In genomic region chr10:101887762-101888161, GRCh38 we compare ENCODE assay signal across 27 cellular contexts.
"Had no signal": no experiment of that assay in that cellular context is flagged by ENCODE, and none has a peak within 500 bp of the region (broad histone marks: within the 10 kb centered on the region; RNA-seq: fewer than 3 reads in every experiment).

No MANE protein-coding gene starts in this region.

- H3K27ac Mint-ChIP-seq: activated CD4-positive, alpha-beta memory T cell treated with anti-CD3 and anti-CD28 coated beads for 36 hours; activated CD4-positive, alpha-beta T cell treated with anti-CD3 and anti-CD28 coated beads, Interleukin-2, amount 10 ng/mL, durations not matched to agents 24 days and 14 days; activated naive CD4-positive, alpha-beta T cell treated with anti-CD3 and anti-CD28 coated beads for 36 hours; activated naive CD8-positive, alpha-beta T cell treated with anti-CD3 and anti-CD28 coated beads for 36 hours; activated T-helper 1 cell treated with anti-CD3 and anti-CD28 coated beads, Interleukin-12 subunit alpha, Interleukin-12 subunit beta, Interleukin-2, Interleukin-4 antibody, amounts not matched to agents 30 ng/mL and 10 ng/mL and 1 ng/mL, durations not matched to agents 14 hours and 24 hours and 36 hours; natural killer cell treated with Interleukin-12 subunit alpha and Interleukin-12 subunit beta and Interleukin-15 and Interleukin-18, amount 100 ng/mL, for 72 hours; T-helper 17 cell had no signal

- H3K9me3 ChIP-seq: esophagus muscularis mucosa, right lobe of liver, suprapubic skin, tibial artery, upper lobe of right lung had no signal

- H3K27me3 Mint-ChIP-seq: activated CD4-positive, alpha-beta memory T cell treated with anti-CD3 and anti-CD28 coated beads for 36 hours; activated CD4-positive, alpha-beta T cell treated with anti-CD3 and anti-CD28 coated beads, Interleukin-2, amount 10 ng/mL, durations not matched to agents 24 days and 14 days; activated naive CD8-positive, alpha-beta T cell treated with anti-CD3 and anti-CD28 coated beads for 36 hours; dendritic cell treated with granulocyte-macrophage colony-stimulating factor and Interleukin-4, amounts not matched to agents 40 ng/mL and 50 ng/mL, for 4 days; natural killer cell treated with Interleukin-12 subunit alpha and Interleukin-12 subunit beta and Interleukin-15 and Interleukin-18, amount 100 ng/mL, for 72 hours; T-helper 17 cell had no signal

- H3K4me1 Mint-ChIP-seq: activated CD4-positive, alpha-beta T cell treated with anti-CD3 and anti-CD28 coated beads, Interleukin-2, amount 10 ng/mL, durations not matched to agents 24 days and 14 days had no signal

- H3K36me3 Mint-ChIP-seq: natural killer cell treated with Interleukin-12 subunit alpha and Interleukin-12 subunit beta and Interleukin-15 and Interleukin-18, amount 100 ng/mL, for 72 hours had no signal

- H2AFZ ChIP-seq: hepatocyte had no signal

- H3K27me3 ChIP-seq: esophagus muscularis mucosa, hepatocyte, right lobe of liver, suprapubic skin, tibial artery, upper lobe of right lung had no signal

- DNase-seq: activated CD4-positive, alpha-beta memory T cell treated with anti-CD3 and anti-CD28 coated beads for 36 hours; activated CD4-positive, alpha-beta T cell treated with anti-CD3 and anti-CD28 coated beads, Interleukin-2, amount 10 ng/mL, durations not matched to agents 24 days and 14 days; activated CD4-positive, CD25-positive, alpha-beta regulatory T cell treated with anti-CD3 and anti-CD28 coated beads, Interleukin-2, amount 50 U/mL, for 72 hours; activated CD8-positive, alpha-beta memory T cell treated with anti-CD3 and anti-CD28 coated beads, Interleukin-2, amount 50 U/mL, for 4 hours; activated effector memory CD4-positive, alpha-beta T cell treated with anti-CD3 and anti-CD28 coated beads, Interleukin-2, amount 50 U/mL, for 16 hours; activated naive CD4-positive, alpha-beta T cell treated with anti-CD3 and anti-CD28 coated beads for 36 hours; activated naive CD8-positive, alpha-beta T cell treated with anti-CD3 and anti-CD28 coated beads for 36 hours; activated T-cell treated with anti-CD3 and anti-CD28 coated beads, Interleukin-2, amount 50 U/mL, for 1 hour; amniotic stem cell; central memory CD4-positive, alpha-beta T cell; effector CD4-positive, alpha-beta T cell; foreskin melanocyte; islet precursor cell; posterior cingulate gyrus; right lobe of liver; stimulated activated CD4-positive, alpha-beta T cell treated with anti-CD3 and anti-CD28 coated beads, Interleukin-4, amount 100 ng/mL, for 1 hour; T-helper 17 cell; T1000; tibial artery; upper lobe of right lung had no signal

- H3K27ac ChIP-seq: esophagus muscularis mucosa, hepatocyte, right lobe of liver, suprapubic skin, tibial artery, upper lobe of right lung had no signal

- H3K36me3 ChIP-seq: right lobe of liver had no signal

- H3K4me2 ChIP-seq: hepatocyte had no signal

- H3K9me3 Mint-ChIP-seq: activated CD4-positive, alpha-beta memory T cell treated with anti-CD3 and anti-CD28 coated beads for 36 hours; activated CD4-positive, alpha-beta T cell treated with anti-CD3 and anti-CD28 coated beads, Interleukin-2, amount 10 ng/mL, durations not matched to agents 24 days and 14 days; activated naive CD4-positive, alpha-beta T cell treated with anti-CD3 and anti-CD28 coated beads for 36 hours; activated naive CD8-positive, alpha-beta T cell treated with anti-CD3 and anti-CD28 coated beads for 36 hours; activated T-helper 1 cell treated with anti-CD3 and anti-CD28 coated beads, Interleukin-12 subunit alpha, Interleukin-12 subunit beta, Interleukin-2, Interleukin-4 antibody, amounts not matched to agents 30 ng/mL and 10 ng/mL and 1 ng/mL, durations not matched to agents 14 hours and 24 hours and 36 hours; dendritic cell treated with granulocyte-macrophage colony-stimulating factor and Interleukin-4, amounts not matched to agents 40 ng/mL and 50 ng/mL, for 4 days; natural killer cell treated with Interleukin-12 subunit alpha and Interleukin-12 subunit beta and Interleukin-15 and Interleukin-18, amount 100 ng/mL, for 72 hours; stimulated activated effector memory CD8-positive, alpha-beta T cell treated with anti-CD3 and anti-CD28 coated beads, Interleukin-12 subunit alpha, Interleukin-12 subunit beta, amount 100 ng/mL, for 72 hours had no signal

- H3K4me1 ChIP-seq: right lobe of liver, suprapubic skin, tibial artery, upper lobe of right lung had no signal

- H3K79me2 ChIP-seq: hepatocyte had no signal

- H3K4me3 ChIP-seq: esophagus muscularis mucosa, hepatocyte, right lobe of liver, suprapubic skin, tibial artery, upper lobe of right lung had no signal

- ATAC-seq: natural killer cell treated with Interleukin-12 subunit alpha and Interleukin-12 subunit beta and Interleukin-15 and Interleukin-18, amount 100 ng/mL, for 72 hours; right lobe of liver; stimulated activated effector memory CD8-positive, alpha-beta T cell treated with anti-CD3 and anti-CD28 coated beads, Interleukin-12 subunit alpha, Interleukin-12 subunit beta, amount 100 ng/mL, for 72 hours; T-helper 17 cell; upper lobe of right lung had no signal

- H3K4me3 Mint-ChIP-seq: activated CD4-positive, alpha-beta memory T cell treated with anti-CD3 and anti-CD28 coated beads for 36 hours; activated CD4-positive, alpha-beta T cell treated with anti-CD3 and anti-CD28 coated beads, Interleukin-2, amount 10 ng/mL, durations not matched to agents 24 days and 14 days; activated naive CD4-positive, alpha-beta T cell treated with anti-CD3 and anti-CD28 coated beads for 36 hours; activated naive CD8-positive, alpha-beta T cell treated with anti-CD3 and anti-CD28 coated beads for 36 hours; activated T-helper 1 cell treated with anti-CD3 and anti-CD28 coated beads, Interleukin-12 subunit alpha, Interleukin-12 subunit beta, Interleukin-2, Interleukin-4 antibody, amounts not matched to agents 30 ng/mL and 10 ng/mL and 1 ng/mL, durations not matched to agents 14 hours and 24 hours and 36 hours; dendritic cell treated with granulocyte-macrophage colony-stimulating factor and Interleukin-4, amounts not matched to agents 40 ng/mL and 50 ng/mL, for 4 days; natural killer cell treated with Interleukin-12 subunit alpha and Interleukin-12 subunit beta and Interleukin-15 and Interleukin-18, amount 100 ng/mL, for 72 hours; stimulated activated effector memory CD8-positive, alpha-beta T cell treated with anti-CD3 and anti-CD28 coated beads, Interleukin-12 subunit alpha, Interleukin-12 subunit beta, amount 100 ng/mL, for 72 hours; T-helper 17 cell had no signal
